1 cellular context compared by ENCODE assay signal in the genomic region with DNA sequence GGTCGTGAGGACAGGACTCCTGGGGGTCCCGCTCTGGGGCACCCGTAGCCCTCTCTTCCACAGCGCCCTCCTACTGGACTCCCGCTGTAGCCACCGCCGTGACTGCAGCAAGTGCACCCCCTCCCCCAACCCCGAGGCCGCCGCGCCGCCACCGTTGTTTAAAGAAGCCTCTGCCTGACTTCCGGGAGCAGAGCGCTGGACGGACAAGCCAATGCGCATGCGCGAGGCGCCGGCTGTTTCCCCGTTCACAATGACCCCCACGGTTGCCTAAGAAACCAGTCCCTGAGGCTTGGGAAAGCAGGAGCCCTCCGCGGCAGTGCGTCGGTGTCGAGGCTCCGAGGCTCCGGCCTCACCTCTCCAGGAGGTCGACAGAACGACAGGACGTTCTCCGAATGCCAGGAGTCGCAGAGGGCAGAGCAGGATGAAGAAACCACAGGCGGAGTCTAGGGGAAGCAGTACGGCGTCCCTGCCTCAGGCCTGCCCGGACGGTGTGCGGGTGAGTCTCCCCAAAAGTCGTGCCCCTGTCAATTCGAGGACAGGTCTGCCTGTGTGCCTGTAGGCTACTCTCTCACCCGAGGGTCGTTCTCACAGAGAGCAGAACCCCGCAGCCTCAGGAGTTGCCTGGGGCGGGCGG.
TF ChIP-seq lines count a peak whose summit lies in the region.

No MANE protein-coding gene starts in this region.

TF ChIP-seq in SK-N-SH, 30 proteins besides CTCF, POLR2A, EP300 and RAD21 (continued from another document):
- TF ChIP-seq, protein P1, sequence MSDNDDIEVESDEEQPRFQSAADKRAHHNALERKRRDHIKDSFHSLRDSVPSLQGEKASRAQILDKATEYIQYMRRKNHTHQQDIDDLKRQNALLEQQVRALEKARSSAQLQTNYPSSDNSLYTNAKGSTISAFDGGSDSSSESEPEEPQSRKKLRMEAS (IDR thresholded peaks at IDR 0.05; ENCODE audit: low read depth): no peak
- no peak for TF ChIP-seq RCOR1 (IDR thresholded peaks at IDR 0.05; ENCODE audit: low read length)
- TF ChIP-seq RXRA (IDR thresholded peaks at IDR 0.05; ENCODE audit: borderline replicate concordance, low read depth): no peak
- TF ChIP-seq IRF3 (IDR thresholded peaks at IDR 0.05; ENCODE audit: low read depth, low read length): no peak
- TF ChIP-seq FOXM1 (IDR thresholded peaks at IDR 0.05; ENCODE audit: low read depth): no peak
